18 cellular contexts compared by ENCODE assay signal in genomic region chr3:81472600-81473362, GRCh38.
DNase-seq lines count a peak whose midpoint lies in the region.
"Had no signal": no experiment of that assay in that cellular context is flagged by ENCODE, and none has a peak within 500 bp of the region (broad histone marks: within the 10 kb centered on the region; RNA-seq: fewer than 3 reads in every experiment).

No MANE protein-coding gene starts in this region.

- peak; percentile 76 for DNase-seq in GF-D8 (lab: John Stamatoyannopoulos, UW)
- peak; percentile 51 for DNase-seq in NCI-H226
- peak; percentile 30 to 89 for DNase-seq in dermis microvascular lymphatic vessel endothelial cell (ENCODE audit: low read depth in 2 of 2)
- DNase-seq in iris pigment epithelial cell (ENCODE audit: low read depth), result peak; percentile 45
- no peak for DNase-seq in putamen (ENCODE audit: low spot score)
- DNase-seq in NCI-H187 treated with DMSO at 0.1 percent for 48 hours (lab: John Stamatoyannopoulos, UW), result no peak
- DNase-seq in UCSD-AML1 (lab: John Stamatoyannopoulos, UW; ENCODE audit: unreplicated experiment), result no peak
- DNase-seq in DMS79 treated with DMSO at 0.1 percent for 48 hours (lab: John Stamatoyannopoulos, UW), result no peak
- DNase-seq: CD8-positive, alpha-beta T cell; HCEC 1CT; Karpas-422; MM.1S; NCI-H1105 treated with DMSO at 0.1 percent for 48 hours; NCI-H1930; NCI-H2171; NCI-H446 treated with DMSO at 0.1 percent for 48 hours; RPMI8226; SIG-M5 had no signal

Comparison
In these comparisons a context has a peak if more than half of its experiments do, and no peak if none do; other contexts are left out.
1. DNase-seq: peak in GF-D8 (single experiment), NCI-H226 (single experiment), dermis microvascular lymphatic vessel endothelial cell (2 of 2) and iris pigment epithelial cell (single experiment); none in putamen (single experiment), NCI-H187 treated with DMSO at 0.1 percent for 48 hours (single experiment), UCSD-AML1 (single experiment) and DMS79 treated with DMSO at 0.1 percent for 48 hours (single experiment).